Comparison of ENCODE assay signal across 8 cellular contexts in genomic region chr3:160399347-160400047, GRCh38. TPM values are rescaled to one million over a fixed set of nuclear protein-coding genes. Genes with fewer than 3 reads are reported as not detected.
DNase-seq lines count a peak whose midpoint lies in the region; ATAC-seq and TF ChIP-seq lines count a peak whose summit lies in the region.

SMC4 (plus strand) TSS chr3:160399650; CDS start chr3:160400827, 1,177 bp downstream.

- peak within 1 kb of the TSS; percentile 78 to 93 for H3K27ac ChIP-seq in lung (ENCODE audit: low read depth in 1 of 2, low read length in 1 of 2)

- H3K27me3 ChIP-seq in lung (ENCODE audit: control insufficient read depth, insufficient read depth): no peaks in the 10 kb centered on the region

- H3K4me1 ChIP-seq in lung (ENCODE audit: control insufficient read depth in 2 of 2, insufficient read depth in 2 of 2, low read length in 2 of 2): peaks cover 0 to 3% of the 10 kb centered on the region in 2 donors

- no peaks in the 10 kb centered on the region for H3K9me3 ChIP-seq in lung (ENCODE audit: control insufficient read depth in 2 of 2, insufficient read depth in 1 of 2, low read length in 1 of 2)

- H3K36me3 ChIP-seq in lung (ENCODE audit: control insufficient read depth in 2 of 2, insufficient read depth in 2 of 2, low read length in 2 of 2): no peaks in the 10 kb centered on the region

- ATAC-seq in GM21360 (IDR thresholded peaks at IDR 0.05; ENCODE audit: unreplicated experiment) (peak; percentile 38), lung (ENCODE audit: insufficient read depth, low FRiP score) (peak; percentile 78)

- 0% methylated on average over 47 of the region's 47 CpGs for WGBS in lung, 2 donors

- TF ChIP-seq CTCF in lung (IDR thresholded peaks at IDR 0.05; ENCODE audit: control extremely low read depth, extremely low read depth): no peak

- peak within 1 kb of the TSS; percentile 80 for H3K4me3 ChIP-seq in lung

- DNase-seq in CMK (ENCODE audit: low read depth) (peak; percentile 40), HT-29 (ENCODE audit: low spot score) (peak; percentile 96), lung (ENCODE audit: low spot score) (peak; percentile 88)
- DNase-seq in NK-92 treated with Interleukin-12 subunit alpha and Interleukin-12 subunit beta, amount 100 ng/mL, for 24 hours (lab: John Stamatoyannopoulos, UW): peak; percentile 85
- peak; percentile 61 to 73 for DNase-seq in activated CD8-positive, alpha-beta memory T cell treated with anti-CD3 and anti-CD28 coated beads for 1 hour (ENCODE audit: extremely low read depth in 1 of 2, low read depth in 1 of 2)
- peak; percentile 84 for DNase-seq in effector CD8-positive, alpha-beta T cell (lab: John Stamatoyannopoulos, UW)
- DNase-seq in stimulated activated CD8-positive, alpha-beta memory T cell treated with anti-CD3 and anti-CD28 coated beads, Interleukin-12 subunit alpha, Interleukin-12 subunit beta, amount 100 ng/mL, for 1 hour (ENCODE audit: low read depth): peak; percentile 72

RNA-seq across cellular contexts. Expression of gene SMC4, which starts in this region (rescaled TPM):
- total RNA-seq in HT-29 (2014; rRNA removed; shearing (Covaris generic)): 70.2 and 87.6 TPM in 2 replicates
- 100 to 1,000 TPM in 1 of 2 donors, 10 to 100 TPM in 1; 56.5 to 258 TPM for total RNA-seq in lung
- 10 to 100 TPM; 13.0 to 56.0 TPM for polyA plus RNA-seq in lung

Comparison
In these comparisons a context has a peak if more than half of its experiments do, and no peak if none do; other contexts are left out.
1. Peak in every context shown above with its lines: DNase-seq, ATAC-seq, H3K4me3 ChIP-seq and H3K27ac ChIP-seq.
2. DNase-seq: peak in every context shown above with its lines; median percentile 96 in HT-29; 88 in lung; 85 in NK-92 treated with Interleukin-12 subunit alpha and Interleukin-12 subunit beta, amount 100 ng/mL, for 24 hours; 84 in effector CD8-positive, alpha-beta T cell; 72 in stimulated activated CD8-positive, alpha-beta memory T cell treated with anti-CD3 and anti-CD28 coated beads, Interleukin-12 subunit alpha, Interleukin-12 subunit beta, amount 100 ng/mL, for 1 hour; 67 in activated CD8-positive, alpha-beta memory T cell treated with anti-CD3 and anti-CD28 coated beads for 1 hour; 40 in CMK.